In the genomic region with DNA sequence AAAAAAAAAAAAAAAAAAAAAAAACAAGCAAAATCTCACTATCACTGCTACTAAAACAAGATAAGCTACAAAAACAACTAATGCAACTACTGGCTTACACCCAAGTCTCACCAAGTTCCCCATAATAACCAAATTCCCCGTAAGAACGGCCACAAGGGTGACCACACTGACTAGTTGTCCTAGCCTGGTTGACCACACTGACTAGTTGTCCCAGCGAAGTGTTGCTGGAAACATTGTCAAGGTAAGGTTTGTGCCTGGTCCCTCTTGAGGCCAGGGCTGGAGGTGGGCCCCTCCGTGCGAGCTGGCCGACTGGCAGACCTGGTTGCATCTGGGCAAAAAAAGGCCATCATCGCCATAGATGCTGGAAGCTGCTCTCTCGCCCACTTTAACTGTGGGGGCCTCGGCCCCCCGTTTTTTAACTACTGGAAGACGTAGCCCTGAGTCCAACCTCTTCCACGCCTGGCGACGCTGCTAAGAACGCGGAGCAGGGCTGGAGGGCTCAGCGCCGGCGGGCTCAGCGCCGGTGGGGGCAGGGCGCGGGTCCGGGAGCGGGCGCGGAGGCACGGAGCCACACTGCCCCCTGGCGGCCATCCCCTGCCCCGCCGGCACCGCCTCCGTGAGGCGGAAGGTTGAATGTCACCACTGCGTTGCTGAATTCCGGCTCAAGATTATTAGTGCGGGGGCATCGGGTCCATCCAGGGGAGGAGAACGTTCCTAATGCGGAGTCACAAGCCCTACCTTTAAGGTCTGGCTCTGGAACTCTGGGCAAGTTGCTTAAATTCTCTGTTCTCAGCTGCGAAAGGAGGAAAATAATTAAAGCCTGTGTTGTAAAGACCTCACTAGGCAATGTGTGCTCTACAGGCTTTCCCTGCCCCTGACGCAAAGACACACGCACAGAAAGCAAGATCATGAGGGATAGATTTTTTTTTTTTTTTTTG, we compare ENCODE assay signal across 8 cellular contexts.
DNase-seq lines count a peak whose midpoint lies in the region; ATAC-seq and TF ChIP-seq lines count a peak whose summit lies in the region.

No MANE protein-coding gene starts in this region.

- peak; percentile 77 for ATAC-seq in GM18909 (IDR thresholded peaks at IDR 0.05; ENCODE audit: poor library complexity, unreplicated experiment)

- H3K4me3 ChIP-seq in OCI-LY3 (ENCODE audit: low read length) (peak overlapping the region; percentile 75), epithelial cell of proximal tubule (ENCODE audit: low read depth, low read length) (peak overlapping the region; percentile 47)

- H4K20me1 ChIP-seq in OCI-LY3 (ENCODE audit: insufficient read depth, low read length), result no peaks in the 10 kb centered on the region

- H3K27me3 ChIP-seq in OCI-LY3 (ENCODE audit: low read depth, low read length), result peaks cover 28% of the 10 kb centered on the region; the same call in 1 of the 2 replicates

- no peaks in the 10 kb centered on the region for H3K79me2 ChIP-seq in OCI-LY3 (ENCODE audit: low read length)

- H3K36me3 ChIP-seq in OCI-LY3 (replicated peaks; ENCODE audit: low read depth, low read length), result no peaks in the 10 kb centered on the region

- H3K27ac ChIP-seq in OCI-LY3 (ENCODE audit: low read length), result no peak overlapping the region

- H3K9me3 ChIP-seq in OCI-LY3 (ENCODE audit: insufficient read depth, low read length), result no peaks in the 10 kb centered on the region

- TF ChIP-seq CTCF in OCI-LY3 (IDR thresholded peaks at IDR 0.05; ENCODE audit: low read depth, low read length) (peak; percentile 94), epithelial cell of proximal tubule (conservative IDR thresholded peaks at IDR 0.05; ENCODE audit: low read depth, low read length) (peak; percentile 94)

- peaks cover 3% of the 10 kb centered on the region; the same call in 1 of the 2 replicates for H3K4me1 ChIP-seq in OCI-LY3 (ENCODE audit: low read length)

- H3K4me2 ChIP-seq in OCI-LY3 (ENCODE audit: low read length), result peak overlapping the region; percentile 95

- peak overlapping the region; percentile 51; the same call in 1 of the 2 replicates for H3K9ac ChIP-seq in OCI-LY3 (ENCODE audit: low read length)

- DNase-seq in AG08396 (ENCODE audit: low spot score), result peak; percentile 92
- DNase-seq in HK-2 (ENCODE audit: unreplicated experiment), result peak; percentile 84
- DNase-seq in activated T-cell treated with anti-CD3 and anti-CD28 coated beads for 48 hours (ENCODE audit: low read depth), result peak; percentile 81
- DNase-seq in epithelial cell of proximal tubule (ENCODE audit: low read depth), result peak; percentile 29
- DNase-seq in mucosa of gallbladder (ENCODE audit: low spot score), result peak; percentile 65
- DNase-seq in stimulated activated CD8-positive, alpha-beta memory T cell treated with anti-CD3 and anti-CD28 coated beads, Interleukin-4, amount 100 ng/mL, for 1 hour (ENCODE audit: low read depth in 2 of 2, low spot score in 1 of 2), result peak; percentile 51 to 52

- H2AFZ ChIP-seq in OCI-LY3 (ENCODE audit: low read depth, low read length), result peak overlapping the region; percentile 98

Comparison
In these comparisons a context has a peak if more than half of its experiments do, and no peak if none do; other contexts are left out.
1. DNase-seq: peak in every context shown above with its lines; median percentile 92 in AG08396; 84 in HK-2; 81 in activated T-cell treated with anti-CD3 and anti-CD28 coated beads for 48 hours; 65 in mucosa of gallbladder; 52 in stimulated activated CD8-positive, alpha-beta memory T cell treated with anti-CD3 and anti-CD28 coated beads, Interleukin-4, amount 100 ng/mL, for 1 hour; 29 in epithelial cell of proximal tubule.